In the genomic region with DNA sequence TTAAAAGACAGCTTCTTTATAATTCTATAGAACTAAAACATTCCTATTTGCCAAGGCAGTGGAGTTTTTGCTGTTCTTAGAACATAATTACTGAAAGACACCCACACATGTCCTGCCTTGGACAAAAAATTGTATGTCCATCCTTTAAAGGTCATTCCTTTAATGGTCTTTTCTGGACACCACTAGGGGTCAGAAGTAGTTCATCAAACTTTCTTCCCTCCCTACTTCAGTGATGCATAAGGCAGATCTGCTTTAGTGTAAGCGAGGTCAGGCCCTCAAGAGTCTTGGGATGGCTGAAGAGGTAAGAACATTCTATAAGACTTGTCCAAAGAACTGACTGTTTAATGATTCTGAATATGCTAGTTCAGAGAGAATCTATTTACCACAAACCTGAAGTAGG, we compare ENCODE assay signal across 8 cellular contexts. TPM values are rescaled to one million over a fixed set of nuclear protein-coding genes. Genes with fewer than 3 reads are reported as not detected.
DNase-seq lines count a peak whose midpoint lies in the region; ATAC-seq and TF ChIP-seq lines count a peak whose summit lies in the region.

No MANE protein-coding gene starts in this region.

- no peak overlapping the region for H3K27ac ChIP-seq in left lung

- ATAC-seq in GM19023 (IDR thresholded peaks at IDR 0.05; ENCODE audit: unreplicated experiment) (peak; percentile 55), left lung (peak; percentile 69)

- TF ChIP-seq CTCF in BJ (IDR thresholded peaks at IDR 0.05; ENCODE audit: insufficient read depth, low read depth, low read length) (peak; percentile 63), left lung (IDR thresholded peaks at IDR 0.05) (peak in 1 of 2 donors; percentile 31)

- H3K9ac ChIP-seq in adipocyte (ENCODE audit: low read length), result no peak overlapping the region

- DNase-seq in BJ (ENCODE audit: low read depth), result peak; percentile 21
- peak in 63 of 76 experiments; percentile 4 to 89 (median 46) for DNase-seq in HUDEP-2 (lab: John Stamatoyannopoulos, UW; ENCODE audit: unreplicated experiment in 76 of 76)
- DNase-seq in adipocyte (ENCODE audit: low read depth), result peak; percentile 86
- DNase-seq in left lung, result no peak
- DNase-seq in NCI-H1436 (lab: John Stamatoyannopoulos, UW), result no peak
- no peak for DNase-seq in stimulated activated CD4-positive, alpha-beta T cell treated with anti-CD3 and anti-CD28 coated beads, Interleukin-2, amount 100 ng/mL, for 24 hours
- no peak for DNase-seq in KG1 (lab: John Stamatoyannopoulos, UW)

- intact Hi-C loops in left lung (cut with DNase I), result no loop called here

- CTCF ChIA-PET in BJ (lab: Yijun Ruan, JAX), result interaction anchor here (0.6 to 4.5 kb wide), 8 partner anchors 10 to 186 kb away, joined by 3 to 22 read pairs (median 4); no protein-coding TSS in a partner anchor

- no peaks in the 10 kb centered on the region for H3K36me3 ChIP-seq in BJ (ENCODE audit: control insufficient read depth, insufficient read depth, low read length)
- H3K36me3 ChIP-seq in adipocyte (ENCODE audit: control insufficient read depth, insufficient read depth, low read length, severe bottlenecking), result no peaks in the 10 kb centered on the region
- H3K36me3 ChIP-seq in left lung, result no peaks in the 10 kb centered on the region

- H3K27me3 ChIP-seq in BJ (ENCODE audit: control insufficient read depth, insufficient read depth, low read length) (no peaks in the 10 kb centered on the region), adipocyte (replicated peaks; ENCODE audit: control insufficient read depth, insufficient read depth, low read length) (no peaks in the 10 kb centered on the region), left lung (no peaks in the 10 kb centered on the region)

- H3K4me3 ChIP-seq in BJ (ENCODE audit: low read depth, low read length) (no peak overlapping the region), adipocyte (ENCODE audit: low read length) (no peak overlapping the region), left lung (no peak overlapping the region)

- POLR2A ChIA-PET in BJ (lab: Charles Lee), result no interaction called here

- H3K4me1 ChIP-seq in adipocyte (ENCODE audit: control insufficient read depth, insufficient read depth, low read length) (peaks cover 3% of the 10 kb centered on the region), left lung (no peaks in the 10 kb centered on the region)

- H3K9me3 ChIP-seq in adipocyte (ENCODE audit: control insufficient read depth, low read length) (no peaks in the 10 kb centered on the region), left lung (no peaks in the 10 kb centered on the region)

RNA-seq across cellular contexts. Expression of gene OR51V1, which starts 4.3 kb away (rescaled TPM):
- polyA plus RNA-seq in BJ (2011; rRNA removed), result not detected in 2 replicates
- not detected in 2 replicates for polyA minus RNA-seq in BJ (2011; rRNA and poly(A)+ RNA removed)
- not detected for total RNA-seq in left lung

RNA-seq across cellular contexts. Expression of gene HBB, which starts 22.1 kb away (rescaled TPM):
- polyA plus RNA-seq in BJ (2011; rRNA removed), result not detected in 2 replicates
- not detected in 2 replicates for polyA minus RNA-seq in BJ (2011; rRNA and poly(A)+ RNA removed)
- 100 to 1,000 TPM; 247 to 273 TPM for total RNA-seq in left lung

RNA-seq across cellular contexts. Expression of gene HBD, which starts 29.5 kb away (rescaled TPM):
- polyA plus RNA-seq in BJ (2011; rRNA removed), result 0.56 and 1.0 TPM in 2 replicates
- polyA minus RNA-seq in BJ (2011; rRNA and poly(A)+ RNA removed), result not detected in 2 replicates
- total RNA-seq in left lung, result under 1 TPM in 1 of 2 donors, not detected in 1; 0.82 TPM

RNA-seq across cellular contexts. Expression of gene HBG1, which starts 44.9 kb away (rescaled TPM):
- not detected in 2 replicates for polyA plus RNA-seq in BJ (2011; rRNA removed)
- polyA minus RNA-seq in BJ (2011; rRNA and poly(A)+ RNA removed), result 0.93 and 5.0 TPM in 2 replicates
- not detected for total RNA-seq in left lung

RNA-seq across cellular contexts. Expression of gene HBG2, which starts 49.8 kb away (rescaled TPM):
- not detected in 2 replicates for polyA plus RNA-seq in BJ (2011; rRNA removed)
- 1.2 and 17.8 TPM in 2 replicates for polyA minus RNA-seq in BJ (2011; rRNA and poly(A)+ RNA removed)
- total RNA-seq in left lung, result not detected

Comparison
In these comparisons a context has a peak if more than half of its experiments do, and no peak if none do; other contexts are left out.
1. DNase-seq: peak in BJ (single experiment), HUDEP-2 (63 of 76) and adipocyte (single experiment); none in left lung (0 of 2), NCI-H1436 (single experiment), stimulated activated CD4-positive, alpha-beta T cell treated with anti-CD3 and anti-CD28 coated beads, Interleukin-2, amount 100 ng/mL, for 24 hours (0 of 2) and KG1 (single experiment).